In genomic region chr17:81909966-81910839, GRCh38 we compare ENCODE assay signal across 8 cellular contexts. TPM values are rescaled to one million over a fixed set of nuclear protein-coding genes. Genes with fewer than 3 reads are reported as not detected.
DNase-seq lines count a peak whose midpoint lies in the region; ATAC-seq and TF ChIP-seq lines count a peak whose summit lies in the region.

No MANE protein-coding gene starts in this region.

- peaks cover 13% of the 10 kb centered on the region for H3K4me1 Mint-ChIP-seq in activated CD8-positive, alpha-beta T cell treated with anti-CD3 and anti-CD28 coated beads, Interleukin-2, amount 10 ng/mL, durations not matched to agents 7 days and 5 days (ENCODE audit: low read depth)
- peaks cover 24% of the 10 kb centered on the region for H3K4me1 Mint-ChIP-seq in stimulated activated memory B cell treated with anti-CD40 and anti-IgM and Interleukin-4, amounts not matched to agents 10 μg/mL and 1 μg/mL and 100 μg/mL, for 72 hours

- H3K27ac ChIP-seq in left ventricle myocardium inferior (replicated peaks) (peak overlapping the region; percentile 79), iPS-18a (ENCODE audit: low read length) (no peak overlapping the region)

- peak overlapping the region; percentile 87 for H3K4me3 Mint-ChIP-seq in activated CD8-positive, alpha-beta T cell treated with anti-CD3 and anti-CD28 coated beads, Interleukin-2, amount 10 ng/mL, durations not matched to agents 7 days and 5 days
- H3K4me3 Mint-ChIP-seq in stimulated activated memory B cell treated with anti-CD40 and anti-IgM and Interleukin-4, amounts not matched to agents 10 μg/mL and 1 μg/mL and 100 μg/mL, for 72 hours, result peak overlapping the region; percentile 77

- intact Hi-C loops in left ventricle myocardium inferior (cut with micrococcal nuclease), result no loop called here
- intact Hi-C loops in left cardiac atrium (cut with DNase I), result no loop called here

- H3K36me3 Mint-ChIP-seq in activated CD8-positive, alpha-beta T cell treated with anti-CD3 and anti-CD28 coated beads, Interleukin-2, amount 10 ng/mL, durations not matched to agents 7 days and 5 days (ENCODE audit: low read depth), result peaks cover 38% of the 10 kb centered on the region
- H3K36me3 Mint-ChIP-seq in stimulated activated memory B cell treated with anti-CD40 and anti-IgM and Interleukin-4, amounts not matched to agents 10 μg/mL and 1 μg/mL and 100 μg/mL, for 72 hours, result peaks cover 51% of the 10 kb centered on the region

- H3K4me3 ChIP-seq in left ventricle myocardium inferior (peak overlapping the region; percentile 93), iPS-18a (ENCODE audit: low read length) (peak overlapping the region; percentile 69)

- no peak for DNase-seq in left ventricle myocardium inferior
- DNase-seq in left cardiac atrium, result no peak
- no peak for DNase-seq in activated CD8-positive, alpha-beta T cell treated with anti-CD3 and anti-CD28 coated beads, Interleukin-2, amount 10 ng/mL, durations not matched to agents 7 days and 5 days
- DNase-seq in foreskin melanocyte, result no peak
- DNase-seq in stimulated activated CD8-positive, alpha-beta memory T cell treated with anti-CD3 and anti-CD28 coated beads, Interleukin-4, amount 100 ng/mL, for 48 hours, result no peak

- H3K9me3 ChIP-seq in left ventricle myocardium inferior (replicated peaks) (no peaks in the 10 kb centered on the region), iPS-18a (ENCODE audit: control insufficient read depth, low read depth, low read length) (no peaks in the 10 kb centered on the region)

- H3K9me3 Mint-ChIP-seq in activated CD8-positive, alpha-beta T cell treated with anti-CD3 and anti-CD28 coated beads, Interleukin-2, amount 10 ng/mL, durations not matched to agents 7 days and 5 days (ENCODE audit: insufficient read depth), result no peaks in the 10 kb centered on the region
- H3K9me3 Mint-ChIP-seq in stimulated activated memory B cell treated with anti-CD40 and anti-IgM and Interleukin-4, amounts not matched to agents 10 μg/mL and 1 μg/mL and 100 μg/mL, for 72 hours, result no peaks in the 10 kb centered on the region

- H3K4me1 ChIP-seq in left ventricle myocardium inferior (peaks cover 20% of the 10 kb centered on the region), iPS-18a (ENCODE audit: control insufficient read depth, low read depth, low read length) (peaks cover 9% of the 10 kb centered on the region)

- peak overlapping the region; percentile 38 for H3K9ac ChIP-seq in iPS-18a (ENCODE audit: low read length)

- POLR2A ChIA-PET in activated CD8-positive, alpha-beta T cell treated with anti-CD3 and anti-CD28 coated beads, Interleukin-2, amount 10 ng/mL, durations not matched to agents 7 days and 5 days (lab: Charles Lee), result interaction anchor here (0.6 to 1.5 kb wide), 3 partner anchors 7 to 18 kb away, joined by 3 to 7 read pairs (median 5); partner anchors contain the start of gene ANAPC11

- H3K27ac Mint-ChIP-seq in activated CD8-positive, alpha-beta T cell treated with anti-CD3 and anti-CD28 coated beads, Interleukin-2, amount 10 ng/mL, durations not matched to agents 7 days and 5 days, result peak overlapping the region; percentile 75
- no peak overlapping the region for H3K27ac Mint-ChIP-seq in stimulated activated memory B cell treated with anti-CD40 and anti-IgM and Interleukin-4, amounts not matched to agents 10 μg/mL and 1 μg/mL and 100 μg/mL, for 72 hours

- no peak for TF ChIP-seq CTCF in left ventricle myocardium inferior (IDR thresholded peaks at IDR 0.05; ENCODE audit: borderline replicate concordance)

- H3K27me3 Mint-ChIP-seq in activated CD8-positive, alpha-beta T cell treated with anti-CD3 and anti-CD28 coated beads, Interleukin-2, amount 10 ng/mL, durations not matched to agents 7 days and 5 days (ENCODE audit: low read depth), result no peaks in the 10 kb centered on the region
- H3K27me3 Mint-ChIP-seq in stimulated activated memory B cell treated with anti-CD40 and anti-IgM and Interleukin-4, amounts not matched to agents 10 μg/mL and 1 μg/mL and 100 μg/mL, for 72 hours, result no peaks in the 10 kb centered on the region

- no peaks in the 10 kb centered on the region for H3K27me3 ChIP-seq in left ventricle myocardium inferior (ENCODE audit: low read depth)
- peaks cover 12% of the 10 kb centered on the region for H3K27me3 ChIP-seq in iPS-18a (ENCODE audit: control insufficient read depth, insufficient read depth, low read length)

- CTCF ChIA-PET in activated CD8-positive, alpha-beta T cell treated with anti-CD3 and anti-CD28 coated beads, Interleukin-2, amount 10 ng/mL, durations not matched to agents 7 days and 5 days (lab: Charles Lee), result interaction anchor here (1.1 to 1.2 kb wide), 2 partner anchors 18 to 110 kb away, joined by 3 to 4 read pairs; no protein-coding TSS in a partner anchor

- ATAC-seq in left cardiac atrium (no peak), HG02571 (IDR thresholded peaks at IDR 0.05; ENCODE audit: unreplicated experiment) (no peak)
- no peak for ATAC-seq in activated CD8-positive, alpha-beta T cell treated with anti-CD3 and anti-CD28 coated beads, Interleukin-2, amount 10 ng/mL, durations not matched to agents 7 days and 5 days
- ATAC-seq in stimulated activated memory B cell treated with anti-CD40 and anti-IgM and Interleukin-4, amounts not matched to agents 10 μg/mL and 1 μg/mL and 100 μg/mL, for 72 hours, result no peak

- H3K36me3 ChIP-seq in left ventricle myocardium inferior (peaks cover 45% of the 10 kb centered on the region), iPS-18a (ENCODE audit: control insufficient read depth, low read depth, low read length) (peaks cover 21% of the 10 kb centered on the region)

RNA-seq across cellular contexts. Expression of gene PCYT2, which starts 1.0 kb away (rescaled TPM):
- 48.1 TPM for total RNA-seq in left ventricle myocardium inferior
- 10 to 100 TPM; 21.8 to 22.2 TPM for total RNA-seq in left cardiac atrium
- total RNA-seq in activated CD8-positive, alpha-beta T cell treated with anti-CD3 and anti-CD28 coated beads, Interleukin-2, amount 10 ng/mL, durations not matched to agents 7 days and 5 days, result 10 to 100 TPM; 48.6 to 50.4 TPM

RNA-seq across cellular contexts. Expression of gene SIRT7, which starts 7.8 kb away (rescaled TPM):
- total RNA-seq in left ventricle myocardium inferior, result 8.5 TPM
- 1 to 10 TPM; 8.9 to 9.2 TPM for total RNA-seq in left cardiac atrium
- 10 to 100 TPM; 55.0 to 63.4 TPM for total RNA-seq in activated CD8-positive, alpha-beta T cell treated with anti-CD3 and anti-CD28 coated beads, Interleukin-2, amount 10 ng/mL, durations not matched to agents 7 days and 5 days

RNA-seq across cellular contexts. Expression of gene NPB, which starts 8.2 kb away (rescaled TPM):
- total RNA-seq in left ventricle myocardium inferior (0.19 TPM), left cardiac atrium (under 1 TPM; 0.21 to 0.24 TPM)
- under 1 TPM; 0.18 to 0.55 TPM for total RNA-seq in activated CD8-positive, alpha-beta T cell treated with anti-CD3 and anti-CD28 coated beads, Interleukin-2, amount 10 ng/mL, durations not matched to agents 7 days and 5 days

RNA-seq across cellular contexts. Expression of gene MAFG, which starts 17.3 kb away (rescaled TPM):
- total RNA-seq in left ventricle myocardium inferior, result 24.3 TPM
- 10 to 100 TPM; 20.9 to 25.1 TPM for total RNA-seq in left cardiac atrium
- 10 to 100 TPM; 14.0 to 16.5 TPM for total RNA-seq in activated CD8-positive, alpha-beta T cell treated with anti-CD3 and anti-CD28 coated beads, Interleukin-2, amount 10 ng/mL, durations not matched to agents 7 days and 5 days

RNA-seq across cellular contexts. Expression of gene ANAPC11, which starts 18.7 kb away (rescaled TPM):
- total RNA-seq in left ventricle myocardium inferior (161 TPM), left cardiac atrium (100 to 1,000 TPM; 133 to 155 TPM)
- 100 to 1,000 TPM; 122 TPM for total RNA-seq in activated CD8-positive, alpha-beta T cell treated with anti-CD3 and anti-CD28 coated beads, Interleukin-2, amount 10 ng/mL, durations not matched to agents 7 days and 5 days
